Comparison of ENCODE assay signal across 9 cellular contexts in genomic region chr21:34669880-34670219, GRCh38. TPM values are rescaled to one million over a fixed set of nuclear protein-coding genes. Genes with fewer than 3 reads are reported as not detected.
DNase-seq lines count a peak whose midpoint lies in the region; ATAC-seq and TF ChIP-seq lines count a peak whose summit lies in the region.
"Not testable (repeated sequence)": the region's sequence is repeated elsewhere in the genome, so short reads cannot be mapped to it uniquely, and the experiment has no call there.
"Had no signal": no experiment of that assay in that cellular context is flagged by ENCODE, and none has a peak within 500 bp of the region (broad histone marks: within the 10 kb centered on the region; RNA-seq: fewer than 3 reads in every experiment).

No MANE protein-coding gene starts in this region.

- H3K27me3 Mint-ChIP-seq in activated CD8-positive, alpha-beta memory T cell treated with anti-CD3 and anti-CD28 coated beads, Interleukin-2, amount 10 ng/mL, durations not matched to agents 7 days and 5 days, result peaks cover 78% of the 10 kb centered on the region
- H3K27me3 Mint-ChIP-seq in chondrocyte (ENCODE audit: low read depth) (peaks cover 52% of the 10 kb centered on the region), progenitor cell of endocrine pancreas (peaks cover 44% of the 10 kb centered on the region)

- not testable (repeated sequence) for ATAC-seq in activated CD8-positive, alpha-beta memory T cell treated with anti-CD3 and anti-CD28 coated beads, Interleukin-2, amount 10 ng/mL, durations not matched to agents 7 days and 5 days
- ATAC-seq in Right ventricle myocardium superior (ENCODE audit: poor library complexity) (peak; percentile 45), lower lobe of right lung (peak in 1 of 2 donors; percentile 26)

- intact Hi-C loops in Right ventricle myocardium superior (cut with DNase I); lower lobe of right lung (cut with DNase I); testis (cut with DNase I; ENCODE audit: low total_unique reads): not testable (repeated sequence)

- H3K27me3 ChIP-seq in BLaER1 (peaks cover 62% of the 10 kb centered on the region), HUES64 (ENCODE audit: insufficient read depth, low read length) (peaks cover 76% of the 10 kb centered on the region), lower lobe of right lung (ENCODE audit: low read depth) (peaks cover 40% of the 10 kb centered on the region)
- not testable (repeated sequence) for H3K27me3 ChIP-seq in testis

- not testable (repeated sequence) for H4K20me1 ChIP-seq in BLaER1

- not testable (repeated sequence) for DNase-seq in activated CD8-positive, alpha-beta memory T cell treated with anti-CD3 and anti-CD28 coated beads, Interleukin-2, amount 10 ng/mL, durations not matched to agents 7 days and 5 days; chondrocyte (ENCODE audit: low spot score); Right ventricle myocardium superior; lower lobe of right lung; progenitor cell of endocrine pancreas (ENCODE audit: low spot score, unreplicated experiment); testis

- not testable (repeated sequence) for H3K9ac ChIP-seq in BLaER1; HUES64 (ENCODE audit: low read depth, low read length)

- WGBS in HUES64, result 1% methylated on average over 46 of the region's 46 CpGs
- 2 to 4% methylated on average over 38 to 46 of the region's 46 CpGs for WGBS in testis, 2 donors

- not testable (repeated sequence) for TF ChIP-seq CTCF in chondrocyte (IDR thresholded peaks at IDR 0.05); lower lobe of right lung (IDR thresholded peaks at IDR 0.05); progenitor cell of endocrine pancreas (IDR thresholded peaks at IDR 0.05; ENCODE audit: unreplicated experiment); testis (IDR thresholded peaks at IDR 0.05)

- not testable (repeated sequence) for H3K4me1 Mint-ChIP-seq in activated CD8-positive, alpha-beta memory T cell treated with anti-CD3 and anti-CD28 coated beads, Interleukin-2, amount 10 ng/mL, durations not matched to agents 7 days and 5 days
- peaks cover 11% of the 10 kb centered on the region for H3K4me1 Mint-ChIP-seq in chondrocyte (ENCODE audit: low read depth)
- peaks cover 16% of the 10 kb centered on the region for H3K4me1 Mint-ChIP-seq in progenitor cell of endocrine pancreas (ENCODE audit: low read depth)

- not testable (repeated sequence) for H3K36me3 ChIP-seq in BLaER1; HUES64 (ENCODE audit: insufficient read depth, low read length); lower lobe of right lung; testis (ENCODE audit: low read depth, missing control alignments)

- H3K4me2 ChIP-seq in BLaER1, result peak overlapping the region; percentile 68

- H3K27ac Mint-ChIP-seq in activated CD8-positive, alpha-beta memory T cell treated with anti-CD3 and anti-CD28 coated beads, Interleukin-2, amount 10 ng/mL, durations not matched to agents 7 days and 5 days; chondrocyte (ENCODE audit: unreplicated experiment); progenitor cell of endocrine pancreas: not testable (repeated sequence)

- not testable (repeated sequence) for H3K27ac ChIP-seq in BLaER1; HUES64 (ENCODE audit: low read depth, low read length); testis
- H3K27ac ChIP-seq in lower lobe of right lung, result peak overlapping the region; percentile 71

- not testable (repeated sequence) for TF ChIP-seq POLR2A in testis (IDR thresholded peaks at IDR 0.05)

- CTCF ChIA-PET in activated CD8-positive, alpha-beta memory T cell treated with anti-CD3 and anti-CD28 coated beads, Interleukin-2, amount 10 ng/mL, durations not matched to agents 7 days and 5 days (lab: Charles Lee), result not testable (repeated sequence)

- not testable (repeated sequence) for H3K9me3 Mint-ChIP-seq in activated CD8-positive, alpha-beta memory T cell treated with anti-CD3 and anti-CD28 coated beads, Interleukin-2, amount 10 ng/mL, durations not matched to agents 7 days and 5 days (ENCODE audit: low read depth); chondrocyte (ENCODE audit: low read depth); progenitor cell of endocrine pancreas (ENCODE audit: low read depth)

- not testable (repeated sequence) for H3K36me3 Mint-ChIP-seq in activated CD8-positive, alpha-beta memory T cell treated with anti-CD3 and anti-CD28 coated beads, Interleukin-2, amount 10 ng/mL, durations not matched to agents 7 days and 5 days; chondrocyte (ENCODE audit: low read depth); progenitor cell of endocrine pancreas (ENCODE audit: insufficient read depth)

- not testable (repeated sequence) for H3K4me1 ChIP-seq in BLaER1; HUES64 (ENCODE audit: insufficient read depth, low read length); testis
- H3K4me1 ChIP-seq in lower lobe of right lung, result peaks cover 18% of the 10 kb centered on the region

- H3K4me3 Mint-ChIP-seq in activated CD8-positive, alpha-beta memory T cell treated with anti-CD3 and anti-CD28 coated beads, Interleukin-2, amount 10 ng/mL, durations not matched to agents 7 days and 5 days, result peak overlapping the region; percentile 24
- H3K4me3 Mint-ChIP-seq in chondrocyte (ENCODE audit: unreplicated experiment) (peak overlapping the region; percentile 51), progenitor cell of endocrine pancreas (ENCODE audit: low read depth) (peak overlapping the region; percentile 81)

- H3K9me3 ChIP-seq in BLaER1, result peaks cover 31% of the 10 kb centered on the region
- H3K9me3 ChIP-seq in HUES64 (ENCODE audit: insufficient read depth, low read depth, low read length); lower lobe of right lung; testis: not testable (repeated sequence)

- peak overlapping the region; percentile 55 for H3K4me3 ChIP-seq in BLaER1
- peak overlapping the region; percentile 59 for H3K4me3 ChIP-seq in HUES64 (ENCODE audit: low read length)
- H3K4me3 ChIP-seq in lower lobe of right lung, result peak overlapping the region; percentile 56
- peak overlapping the region; percentile 34 to 44 for H3K4me3 ChIP-seq in testis

RNA-seq across cellular contexts. Expression of gene CLIC6, which starts 1.1 kb away (rescaled TPM):
- 0.60 TPM for polyA plus RNA-seq in HUES64 (2013, experiment 1 of 2)
- 1.2 TPM for polyA plus RNA-seq in HUES64 (2013, experiment 2 of 2)
- under 1 TPM in 1 of 2 experiments, not detected in 1; 0.47 TPM for total RNA-seq in activated CD8-positive, alpha-beta memory T cell treated with anti-CD3 and anti-CD28 coated beads, Interleukin-2, amount 10 ng/mL, durations not matched to agents 7 days and 5 days
- total RNA-seq in chondrocyte, result 0.08 to 0.24 TPM (median 0.17 TPM) in 3 replicates
- total RNA-seq in Right ventricle myocardium superior, result 7.7 TPM
- 23.5 TPM for total RNA-seq in lower lobe of right lung
- total RNA-seq in progenitor cell of endocrine pancreas, result 14.1 and 16.3 TPM in 2 replicates
- total RNA-seq in testis, result under 1 TPM; 0.16 to 0.37 TPM
- polyA plus RNA-seq in testis (ENCODE audit: insufficient read depth, low read depth, low replicate concordance), result 2.0 TPM
- total RNA-seq: OCI-LY7 had no signal

RNA-seq across cellular contexts. Expression of gene RCAN1, which starts 54.9 kb away (rescaled TPM):
- polyA plus RNA-seq in HUES64 (2013, experiment 1 of 2), result 5.8 TPM
- polyA plus RNA-seq in HUES64 (2013, experiment 2 of 2), result 6.4 TPM
- total RNA-seq in activated CD8-positive, alpha-beta memory T cell treated with anti-CD3 and anti-CD28 coated beads, Interleukin-2, amount 10 ng/mL, durations not matched to agents 7 days and 5 days, result 10 to 100 TPM in 1 of 2 experiments, 1 to 10 TPM in 1; 6.5 to 13.6 TPM
- total RNA-seq in chondrocyte (41.4 to 84.5 TPM (median 80.9 TPM) in 3 replicates), Right ventricle myocardium superior (36.0 TPM), lower lobe of right lung (22.9 TPM), progenitor cell of endocrine pancreas (11.6 and 14.2 TPM in 2 replicates), testis (10 to 100 TPM; 16.7 to 21.9 TPM)
- polyA plus RNA-seq in testis (ENCODE audit: insufficient read depth, low read depth, low replicate concordance), result 20.6 TPM

Comparison
In these comparisons a context has a peak if more than half of its experiments do, and no peak if none do; other contexts are left out.
1. H3K4me3 Mint-ChIP-seq: peak in every context shown above with its lines; median percentile 81 in progenitor cell of endocrine pancreas; 51 in chondrocyte; 24 in activated CD8-positive, alpha-beta memory T cell treated with anti-CD3 and anti-CD28 coated beads, Interleukin-2, amount 10 ng/mL, durations not matched to agents 7 days and 5 days.